ENCODE assay signal across 1 cellular context in genomic region chr5:78587081-78587774, GRCh38.
TF ChIP-seq lines count a peak whose summit lies in the region.

No MANE protein-coding gene starts in this region.

TF ChIP-seq in K562, 482 proteins besides CTCF, POLR2A, EP300 and RAD21 (continued from another document):
- TF ChIP-seq ZNF512 (tag; IDR thresholded peaks at IDR 0.05) = no peak
- peak; percentile 30; the same call in 1 of the 2 replicates for TF ChIP-seq ZBTB40 (IDR thresholded peaks at IDR 0.05)
- TF ChIP-seq ZBTB40 (CRISPR knock-in tag; IDR thresholded peaks at IDR 0.05) = no peak
- TF ChIP-seq ZNF384 (IDR thresholded peaks at IDR 0.05; ENCODE audit: low read depth, low read length) = no peak
- no peak for TF ChIP-seq NFE2 (IDR thresholded peaks at IDR 0.05; ENCODE audit: low read depth)
- no peak for TF ChIP-seq MTA3 (IDR thresholded peaks at IDR 0.05; ENCODE audit: borderline replicate concordance)
- peak; percentile 38; the same call in 1 of the 2 replicates for TF ChIP-seq MAFG (tag; conservative IDR thresholded peaks at IDR 0.05)
- no peak for TF ChIP-seq SNAPC5 (CRISPR knock-in tag; IDR thresholded peaks at IDR 0.05)
- TF ChIP-seq FOXJ2 (tag; IDR thresholded peaks at IDR 0.05) = 0 out of 2 replicates have a peak, but pooled peaks have one; percentile 50
